In the genomic region with DNA sequence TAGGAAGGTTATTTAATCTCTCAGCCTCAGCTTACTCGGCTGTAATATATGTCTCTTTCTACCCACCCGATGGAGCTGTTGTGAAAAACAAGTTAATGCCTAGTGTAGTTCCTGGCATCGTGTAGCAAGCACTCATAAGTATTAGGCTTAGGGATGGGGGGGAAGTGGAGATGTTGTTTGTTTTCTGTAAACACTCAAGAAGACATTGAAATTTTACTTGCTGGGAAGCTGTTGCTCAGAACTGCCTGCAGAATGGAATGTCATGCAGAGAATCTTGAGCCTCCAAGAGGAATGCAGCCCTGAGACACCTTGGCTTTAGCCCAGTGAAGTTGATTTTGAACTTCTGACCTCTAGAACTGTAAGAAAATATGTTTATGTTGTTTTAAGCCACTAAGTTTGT, we compare ENCODE assay signal across 17 cellular contexts. TPM values are rescaled to one million over a fixed set of nuclear protein-coding genes. Genes with fewer than 3 reads are reported as not detected.
DNase-seq lines count a peak whose midpoint lies in the region; ATAC-seq lines count a peak whose summit lies in the region.
"Had no signal": no experiment of that assay in that cellular context is flagged by ENCODE, and none has a peak within 500 bp of the region (broad histone marks: within the 10 kb centered on the region; RNA-seq: fewer than 3 reads in every experiment).

No MANE protein-coding gene starts in this region.

- in situ Hi-C loops in ACHN (cut with HindIII; ENCODE audit: low pct_ligation_motif_present, low pct_unique_long_range_greater_than_20kb, low sequenced_read_pairs), result no loop called here

- H3K4me3 Mint-ChIP-seq in natural killer cell treated with Interleukin-12 subunit alpha and Interleukin-12 subunit beta and Interleukin-15 and Interleukin-18, amount 100 ng/mL, for 72 hours, result no peak overlapping the region
- H3K4me3 Mint-ChIP-seq: activated T-cell treated with anti-CD3 and anti-CD28 coated beads, Interleukin-2, amount 50 U/mL, for 72 hours; B cell; T-helper 2 cell treated with Interferon-gamma antibody and Interleukin-4, amounts not matched to agents 5 μg/mL and 100 μg/mL, for 36 hours had no signal

- no peak overlapping the region for H3K27ac Mint-ChIP-seq in natural killer cell treated with Interleukin-12 subunit alpha and Interleukin-12 subunit beta and Interleukin-15 and Interleukin-18, amount 100 ng/mL, for 72 hours
- H3K27ac Mint-ChIP-seq: activated T-cell treated with anti-CD3 and anti-CD28 coated beads, Interleukin-2, amount 50 U/mL, for 72 hours; B cell; progenitor cell of endocrine pancreas; T-helper 2 cell treated with Interferon-gamma antibody and Interleukin-4, amounts not matched to agents 5 μg/mL and 100 μg/mL, for 36 hours had no signal

- peaks cover 17 to 21% of the 10 kb centered on the region in 2 donors for H3K27me3 Mint-ChIP-seq in natural killer cell treated with Interleukin-12 subunit alpha and Interleukin-12 subunit beta and Interleukin-15 and Interleukin-18, amount 100 ng/mL, for 72 hours

- DNase-seq in ACHN, result peak; percentile 13
- DNase-seq in GM04504 (ENCODE audit: low read depth), result peak; percentile 44
- DNase-seq in amniotic epithelial cell (ENCODE audit: low read depth), result peak; percentile 78
- peak; percentile 11 for DNase-seq in kidney glomerular epithelial cell (lab: John Stamatoyannopoulos, UW)
- no peak for DNase-seq in NCI-H128 (lab: John Stamatoyannopoulos, UW; ENCODE audit: unreplicated experiment)
- no peak for DNase-seq in natural killer cell treated with Interleukin-12 subunit alpha and Interleukin-12 subunit beta and Interleukin-15 and Interleukin-18, amount 100 ng/mL, for 72 hours (ENCODE audit: low spot score)
- DNase-seq: activated T-cell treated with anti-CD3 and anti-CD28 coated beads, Interleukin-2, amount 50 U/mL, for 72 hours; amygdala; dorsolateral prefrontal cortex; foreskin melanocyte; NCI-H1417 treated with DMSO at 0.1 percent for 48 hours; NCI-H748 treated with DMSO at 0.1 percent for 48 hours had no signal

- no peaks in the 10 kb centered on the region for H3K36me3 Mint-ChIP-seq in natural killer cell treated with Interleukin-12 subunit alpha and Interleukin-12 subunit beta and Interleukin-15 and Interleukin-18, amount 100 ng/mL, for 72 hours

- ATAC-seq in esophagus mucosa (no peak), HG03571 (IDR thresholded peaks at IDR 0.05; ENCODE audit: unreplicated experiment) (no peak)
- ATAC-seq in natural killer cell treated with Interleukin-12 subunit alpha and Interleukin-12 subunit beta and Interleukin-15 and Interleukin-18, amount 100 ng/mL, for 72 hours, result no peak
- ATAC-seq: activated T-cell treated with anti-CD3 and anti-CD28 coated beads, Interleukin-2, amount 50 U/mL, for 72 hours had no signal

- no peaks in the 10 kb centered on the region for H3K9me3 Mint-ChIP-seq in natural killer cell treated with Interleukin-12 subunit alpha and Interleukin-12 subunit beta and Interleukin-15 and Interleukin-18, amount 100 ng/mL, for 72 hours
- H3K9me3 Mint-ChIP-seq: activated T-cell treated with anti-CD3 and anti-CD28 coated beads, Interleukin-2, amount 50 U/mL, for 72 hours; T-helper 2 cell treated with Interferon-gamma antibody and Interleukin-4, amounts not matched to agents 5 μg/mL and 100 μg/mL, for 36 hours had no signal

- no peaks in the 10 kb centered on the region for H3K4me1 Mint-ChIP-seq in natural killer cell treated with Interleukin-12 subunit alpha and Interleukin-12 subunit beta and Interleukin-15 and Interleukin-18, amount 100 ng/mL, for 72 hours (ENCODE audit: low read depth in 2 of 2)
- H3K4me1 Mint-ChIP-seq: B cell had no signal

RNA-seq across cellular contexts. Expression of gene MFAP3, which starts 53.6 kb away (rescaled TPM):
- total RNA-seq in esophagus mucosa, result 19.6 TPM
- 10 to 100 TPM; 28.5 to 30.1 TPM for total RNA-seq in natural killer cell treated with Interleukin-12 subunit alpha and Interleukin-12 subunit beta and Interleukin-15 and Interleukin-18, amount 100 ng/mL, for 72 hours

RNA-seq across cellular contexts. Expression of gene FAM114A2, which starts 53.6 kb away (rescaled TPM):
- 24.4 TPM for total RNA-seq in esophagus mucosa
- total RNA-seq in natural killer cell treated with Interleukin-12 subunit alpha and Interleukin-12 subunit beta and Interleukin-15 and Interleukin-18, amount 100 ng/mL, for 72 hours, result 10 to 100 TPM; 18.9 to 34.9 TPM

Comparison
In these comparisons a context has a peak if more than half of its experiments do, and no peak if none do; other contexts are left out.
1. DNase-seq: peak in ACHN (single experiment), GM04504 (single experiment), amniotic epithelial cell (single experiment) and kidney glomerular epithelial cell (single experiment); none in NCI-H128 (single experiment) and natural killer cell treated with Interleukin-12 subunit alpha and Interleukin-12 subunit beta and Interleukin-15 and Interleukin-18, amount 100 ng/mL, for 72 hours (single experiment).